8 cellular contexts compared by ENCODE assay signal in genomic region chr3:153284282-153284938, GRCh38.
DNase-seq lines count a peak whose midpoint lies in the region; ATAC-seq and TF ChIP-seq lines count a peak whose summit lies in the region.

No MANE protein-coding gene starts in this region.

- H3K4me1 Mint-ChIP-seq in activated CD4-positive, alpha-beta T cell treated with anti-CD3 and anti-CD28 coated beads, Interleukin-2, amount 10 ng/mL, durations not matched to agents 24 days and 14 days, result peaks cover 33% of the 10 kb centered on the region
- H3K4me1 Mint-ChIP-seq in neural progenitor cell, result peaks cover 4% of the 10 kb centered on the region

- H3F3A ChIP-seq in neural progenitor cell (ENCODE audit: low read depth), result no peaks in the 10 kb centered on the region

- H2AFZ ChIP-seq in neural progenitor cell (replicated peaks), result no peak overlapping the region

- intact Hi-C loops in activated CD4-positive, alpha-beta T cell treated with anti-CD3 and anti-CD28 coated beads, Interleukin-2, amount 10 ng/mL, durations not matched to agents 24 days and 14 days (cut with micrococcal nuclease), result no loop called here
- intact Hi-C loops in psoas muscle (cut with DNase I), result no loop called here

- no peaks in the 10 kb centered on the region for H3K4me1 ChIP-seq in psoas muscle
- no peaks in the 10 kb centered on the region for H3K4me1 ChIP-seq in neural progenitor cell

- TF ChIP-seq CTCF in fibroblast of the aortic adventitia (IDR thresholded peaks at IDR 0.05; ENCODE audit: insufficient read depth, low read length) (no peak), psoas muscle (IDR thresholded peaks at IDR 0.05) (no peak), neural progenitor cell (IDR thresholded peaks at IDR 0.05) (no peak)

- H3K4me3 ChIP-seq in fibroblast of the aortic adventitia (ENCODE audit: low read depth, low read length), result no peak overlapping the region
- no peak overlapping the region for H3K4me3 ChIP-seq in psoas muscle
- H3K4me3 ChIP-seq in neural progenitor cell, result no peak overlapping the region

- no peaks in the 10 kb centered on the region for H4K20me1 ChIP-seq in neural progenitor cell (ENCODE audit: low read depth)

- H3K27ac ChIP-seq in psoas muscle (no peak overlapping the region), neural progenitor cell (no peak overlapping the region)

- H3K9ac ChIP-seq in neural progenitor cell, result no peak overlapping the region

- H3K27me3 ChIP-seq in psoas muscle (ENCODE audit: insufficient read depth in 3 of 3, low read length in 2 of 3) (no peaks in the 10 kb centered on the region), neural progenitor cell (no peaks in the 10 kb centered on the region)

- 11 to 17% (median 14%) methylated on average over 4 of the region's 4 CpGs for WGBS in psoas muscle, 3 donors

- peak overlapping the region; percentile 66 for H3K27ac Mint-ChIP-seq in activated CD4-positive, alpha-beta T cell treated with anti-CD3 and anti-CD28 coated beads, Interleukin-2, amount 10 ng/mL, durations not matched to agents 24 days and 14 days
- no peak overlapping the region for H3K27ac Mint-ChIP-seq in neural progenitor cell

- peak; percentile 21 for DNase-seq in activated T-cell treated with anti-CD3 and anti-CD28 coated beads for 48 hours (ENCODE audit: low read depth)
- no peak for DNase-seq in activated T-cell treated with anti-CD3 and anti-CD28 coated beads, Interleukin-2, amount 50 U/mL, for 1 hour
- peak; percentile 45 to 48 for DNase-seq in Kasumi-1 (lab: John Stamatoyannopoulos, UW)
- DNase-seq in activated CD4-positive, alpha-beta T cell treated with anti-CD3 and anti-CD28 coated beads, Interleukin-2, amount 10 ng/mL, durations not matched to agents 24 days and 14 days, result peak; percentile 70
- DNase-seq in fibroblast of the aortic adventitia (ENCODE audit: low read depth), result peak; percentile 97
- peak in 1 of 2 donors; percentile 42 for DNase-seq in psoas muscle
- no peak for DNase-seq in NCI-H187 treated with DMSO at 0.1 percent for 48 hours (lab: John Stamatoyannopoulos, UW)
- no peak for DNase-seq in neural progenitor cell (ENCODE audit: low spot score)

- ATAC-seq in psoas muscle, result peak in 3 of 4 donors; percentile 57 to 73 (median 62)

- no peaks in the 10 kb centered on the region for H3K36me3 Mint-ChIP-seq in activated CD4-positive, alpha-beta T cell treated with anti-CD3 and anti-CD28 coated beads, Interleukin-2, amount 10 ng/mL, durations not matched to agents 24 days and 14 days (ENCODE audit: low read depth)
- no peaks in the 10 kb centered on the region for H3K36me3 Mint-ChIP-seq in neural progenitor cell

- H3K79me2 ChIP-seq in neural progenitor cell (ENCODE audit: low read depth), result no peaks in the 10 kb centered on the region

- no peaks in the 10 kb centered on the region for H3K36me3 ChIP-seq in psoas muscle (ENCODE audit: insufficient read depth in 1 of 2, low read depth in 1 of 2)
- H3K36me3 ChIP-seq in neural progenitor cell, result no peaks in the 10 kb centered on the region

- H3K9me3 ChIP-seq in psoas muscle, result no peaks in the 10 kb centered on the region
- H3K9me3 ChIP-seq in neural progenitor cell (ENCODE audit: low read depth), result no peaks in the 10 kb centered on the region

- H3K9me3 Mint-ChIP-seq in activated CD4-positive, alpha-beta T cell treated with anti-CD3 and anti-CD28 coated beads, Interleukin-2, amount 10 ng/mL, durations not matched to agents 24 days and 14 days, result no peaks in the 10 kb centered on the region
- H3K9me3 Mint-ChIP-seq in neural progenitor cell, result no peaks in the 10 kb centered on the region

- H3K4me3 Mint-ChIP-seq in activated CD4-positive, alpha-beta T cell treated with anti-CD3 and anti-CD28 coated beads, Interleukin-2, amount 10 ng/mL, durations not matched to agents 24 days and 14 days, result no peak overlapping the region
- H3K4me3 Mint-ChIP-seq in neural progenitor cell, result no peak overlapping the region

- no peak overlapping the region for H3K4me2 ChIP-seq in neural progenitor cell

- H3K27me3 Mint-ChIP-seq in activated CD4-positive, alpha-beta T cell treated with anti-CD3 and anti-CD28 coated beads, Interleukin-2, amount 10 ng/mL, durations not matched to agents 24 days and 14 days, result no peaks in the 10 kb centered on the region
- no peaks in the 10 kb centered on the region for H3K27me3 Mint-ChIP-seq in neural progenitor cell (ENCODE audit: insufficient read depth, low read depth)

Comparison
In these comparisons a context has a peak if more than half of its experiments do, and no peak if none do; other contexts are left out.
1. DNase-seq: peak in activated T-cell treated with anti-CD3 and anti-CD28 coated beads for 48 hours (single experiment), Kasumi-1 (2 of 2), activated CD4-positive, alpha-beta T cell treated with anti-CD3 and anti-CD28 coated beads, Interleukin-2, amount 10 ng/mL, durations not matched to agents 24 days and 14 days (single experiment) and fibroblast of the aortic adventitia (single experiment); none in activated T-cell treated with anti-CD3 and anti-CD28 coated beads, Interleukin-2, amount 50 U/mL, for 1 hour (single experiment), NCI-H187 treated with DMSO at 0.1 percent for 48 hours (single experiment) and neural progenitor cell (single experiment).